In genomic region chr13:45225370-45225769, GRCh38 we compare ENCODE assay signal across 10 cellular contexts. TPM values are rescaled to one million over a fixed set of nuclear protein-coding genes. Genes with fewer than 3 reads are reported as not detected.
"Had no signal": no experiment of that assay in that cellular context is flagged by ENCODE, and none has a peak within 500 bp of the region (broad histone marks: within the 10 kb centered on the region; RNA-seq: fewer than 3 reads in every experiment).

No MANE protein-coding gene starts in this region.

- H3K4me3 Mint-ChIP-seq: GM23338 had no signal

- H3K36me3 ChIP-seq: HAP-1 had no signal

- H3K9me3 Mint-ChIP-seq: GM23338 had no signal

- DNase-seq: H7, IMR-90, KG1 had no signal

- ATAC-seq: GM23338, HCT116, HepG2, K562 had no signal

- FAIRE-seq: HepG2, K562 had no signal

- H3K4me3 ChIP-seq: GM23338, HAP-1, K562 had no signal

- H3K9me3 ChIP-seq: HAP-1 had no signal

- H3K27ac ChIP-seq: HL-60 had no signal

RNA-seq across cellular contexts. Expression of gene KCTD4, which starts 24.5 kb away (rescaled TPM):
- total RNA-seq: GM23338, H4, H7, HepG2, K562 had no signal
- polyA plus RNA-seq: HepG2, K562 had no signal
